In genomic region chr1:156146006-156146748, GRCh38 we compare ENCODE assay signal across 1 cellular context.
TF ChIP-seq lines count a peak whose summit lies in the region.

No MANE protein-coding gene starts in this region.

TF ChIP-seq in K562, 482 proteins besides CTCF, POLR2A, EP300 and RAD21 (continued from another document and continues in another):
- no peak for TF ChIP-seq SRSF3 (IDR thresholded peaks at IDR 0.05; ENCODE audit: insufficient read depth, low read length)
- 0 out of 4 replicates have a peak, but pooled peaks of 1 of the 2 experiments have one; percentile 70 for TF ChIP-seq ARNT (IDR thresholded peaks at IDR 0.05)
- no peak for TF ChIP-seq E2F3 (CRISPR knock-in tag; IDR thresholded peaks at IDR 0.05)
- TF ChIP-seq RBM14 (IDR thresholded peaks at IDR 0.05; ENCODE audit: borderline replicate concordance, insufficient read depth, low read depth, low read length): no peak
- no peak for TF ChIP-seq ATF3 (IDR thresholded peaks at IDR 0.05)
- peak; percentile 53; the same call in 1 of the 2 replicates for TF ChIP-seq ATF3 (CRISPR knock-in tag; conservative IDR thresholded peaks at IDR 0.05)
- no peak for TF ChIP-seq THAP7 (CRISPR knock-in tag; IDR thresholded peaks at IDR 0.05)
- TF ChIP-seq PREB (CRISPR knock-in tag; IDR thresholded peaks at IDR 0.05): no peak
- no peak for TF ChIP-seq E2F4 (CRISPR knock-in tag; IDR thresholded peaks at IDR 0.05; ENCODE audit: low read depth)
- no peak for TF ChIP-seq TEAD1 (CRISPR knock-in tag; IDR thresholded peaks at IDR 0.05)
- no peak for TF ChIP-seq ZNF561 (CRISPR knock-in tag; conservative IDR thresholded peaks at IDR 0.05)
- no peak for TF ChIP-seq REST (CRISPR knock-in tag; IDR thresholded peaks at IDR 0.05; ENCODE audit: low read depth)
- TF ChIP-seq RFX1 (IDR thresholded peaks at IDR 0.05): no peak
- no peak for TF ChIP-seq AFF1 (IDR thresholded peaks at IDR 0.05; ENCODE audit: low read depth in 1 of 2, partially characterized antibody in 2 of 2)
- TF ChIP-seq CHCHD3 (CRISPR knock-in tag; IDR thresholded peaks at IDR 0.05): no peak
- TF ChIP-seq ZNF655 (CRISPR knock-in tag; IDR thresholded peaks at IDR 0.05): no peak
- no peak for TF ChIP-seq SRF (CRISPR knock-in tag; IDR thresholded peaks at IDR 0.05)
- no peak for TF ChIP-seq GATAD2B (IDR thresholded peaks at IDR 0.05; ENCODE audit: borderline replicate concordance)
- no peak for TF ChIP-seq HCFC1 (IDR thresholded peaks at IDR 0.05; ENCODE audit: low read depth, low read length)
- TF ChIP-seq POLR2AphosphoS5 (IDR thresholded peaks at IDR 0.05; ENCODE audit: control insufficient read depth, insufficient read depth, low read depth, low read length): no peak
- TF ChIP-seq ZNF518B (CRISPR knock-in tag; IDR thresholded peaks at IDR 0.05): no peak
- no peak for TF ChIP-seq GATAD2A (IDR thresholded peaks at IDR 0.05)
- no peak for TF ChIP-seq CHAMP1 (IDR thresholded peaks at IDR 0.05)
- no peak for TF ChIP-seq RREB1 (CRISPR knock-in tag; IDR thresholded peaks at IDR 0.05)
- no peak for TF ChIP-seq PCBP1 (IDR thresholded peaks at IDR 0.05; ENCODE audit: low read depth, low read length, poor library complexity, severe bottlenecking)
- no peak for TF ChIP-seq FOXP1 (CRISPR knock-in tag; IDR thresholded peaks at IDR 0.05)
